2 cellular contexts compared by ENCODE assay signal in the genomic region with DNA sequence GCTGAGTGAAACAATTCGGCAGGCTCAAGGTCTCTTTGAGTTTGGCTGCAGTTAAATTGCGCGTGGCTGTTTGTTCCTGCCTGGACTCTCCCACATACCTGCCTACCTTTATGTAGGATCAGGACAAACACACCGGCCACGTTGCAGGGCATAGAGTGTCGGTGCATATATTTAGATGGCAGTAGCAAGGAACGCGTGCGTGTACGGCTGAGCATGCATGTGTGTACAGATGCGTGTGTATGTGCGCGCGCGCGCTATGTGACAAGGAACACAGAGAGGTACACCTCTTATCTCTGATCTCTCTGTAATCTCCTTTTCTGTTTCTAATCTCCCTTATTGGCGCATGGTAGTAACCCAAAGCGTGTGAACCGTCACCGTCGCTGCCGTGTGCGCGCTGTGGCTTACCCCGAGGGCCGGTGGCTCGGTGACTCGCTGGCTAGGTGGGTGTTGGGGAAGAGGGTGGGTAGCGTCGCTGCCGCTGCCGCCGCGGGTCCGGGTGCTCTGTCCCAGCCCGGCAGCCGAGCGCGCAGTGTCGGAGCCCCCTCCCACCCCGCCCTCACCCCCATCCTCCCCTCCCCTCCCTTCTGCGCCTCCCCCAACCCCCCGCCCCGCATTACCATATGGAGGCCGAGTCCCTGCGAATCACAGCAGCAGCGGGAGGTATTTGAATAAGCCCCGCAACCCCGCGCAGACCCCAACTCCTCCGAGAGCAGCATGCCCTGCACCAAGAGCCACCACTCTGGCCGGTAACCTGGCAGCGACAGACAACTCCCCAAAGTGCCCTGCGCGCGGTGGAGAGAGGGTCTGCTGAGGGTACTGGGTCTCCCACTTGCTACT.
TF ChIP-seq lines count a peak whose summit lies in the region.

No MANE protein-coding gene starts in this region.

TF ChIP-seq in K562, 482 proteins besides CTCF, POLR2A, EP300 and RAD21 (continued from another document):
- TF ChIP-seq, protein P1, sequence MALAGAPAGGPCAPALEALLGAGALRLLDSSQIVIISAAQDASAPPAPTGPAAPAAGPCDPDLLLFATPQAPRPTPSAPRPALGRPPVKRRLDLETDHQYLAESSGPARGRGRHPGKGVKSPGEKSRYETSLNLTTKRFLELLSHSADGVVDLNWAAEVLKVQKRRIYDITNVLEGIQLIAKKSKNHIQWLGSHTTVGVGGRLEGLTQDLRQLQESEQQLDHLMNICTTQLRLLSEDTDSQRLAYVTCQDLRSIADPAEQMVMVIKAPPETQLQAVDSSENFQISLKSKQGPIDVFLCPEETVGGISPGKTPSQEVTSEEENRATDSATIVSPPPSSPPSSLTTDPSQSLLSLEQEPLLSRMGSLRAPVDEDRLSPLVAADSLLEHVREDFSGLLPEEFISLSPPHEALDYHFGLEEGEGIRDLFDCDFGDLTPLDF (CRISPR knock-in tag; IDR thresholded peaks at IDR 0.05), result no peak
- TF ChIP-seq KAT2B (IDR thresholded peaks at IDR 0.05; ENCODE audit: low read depth, low read length) (no peak), ZSCAN29 (IDR thresholded peaks at IDR 0.05) (no peak)
TF ChIP-seq in K562: peak in this region for 1.

TF ChIP-seq in neural cell, 6 proteins besides CTCF, POLR2A, EP300 and RAD21 (continued from another document):
- TF ChIP-seq, protein P2, sequence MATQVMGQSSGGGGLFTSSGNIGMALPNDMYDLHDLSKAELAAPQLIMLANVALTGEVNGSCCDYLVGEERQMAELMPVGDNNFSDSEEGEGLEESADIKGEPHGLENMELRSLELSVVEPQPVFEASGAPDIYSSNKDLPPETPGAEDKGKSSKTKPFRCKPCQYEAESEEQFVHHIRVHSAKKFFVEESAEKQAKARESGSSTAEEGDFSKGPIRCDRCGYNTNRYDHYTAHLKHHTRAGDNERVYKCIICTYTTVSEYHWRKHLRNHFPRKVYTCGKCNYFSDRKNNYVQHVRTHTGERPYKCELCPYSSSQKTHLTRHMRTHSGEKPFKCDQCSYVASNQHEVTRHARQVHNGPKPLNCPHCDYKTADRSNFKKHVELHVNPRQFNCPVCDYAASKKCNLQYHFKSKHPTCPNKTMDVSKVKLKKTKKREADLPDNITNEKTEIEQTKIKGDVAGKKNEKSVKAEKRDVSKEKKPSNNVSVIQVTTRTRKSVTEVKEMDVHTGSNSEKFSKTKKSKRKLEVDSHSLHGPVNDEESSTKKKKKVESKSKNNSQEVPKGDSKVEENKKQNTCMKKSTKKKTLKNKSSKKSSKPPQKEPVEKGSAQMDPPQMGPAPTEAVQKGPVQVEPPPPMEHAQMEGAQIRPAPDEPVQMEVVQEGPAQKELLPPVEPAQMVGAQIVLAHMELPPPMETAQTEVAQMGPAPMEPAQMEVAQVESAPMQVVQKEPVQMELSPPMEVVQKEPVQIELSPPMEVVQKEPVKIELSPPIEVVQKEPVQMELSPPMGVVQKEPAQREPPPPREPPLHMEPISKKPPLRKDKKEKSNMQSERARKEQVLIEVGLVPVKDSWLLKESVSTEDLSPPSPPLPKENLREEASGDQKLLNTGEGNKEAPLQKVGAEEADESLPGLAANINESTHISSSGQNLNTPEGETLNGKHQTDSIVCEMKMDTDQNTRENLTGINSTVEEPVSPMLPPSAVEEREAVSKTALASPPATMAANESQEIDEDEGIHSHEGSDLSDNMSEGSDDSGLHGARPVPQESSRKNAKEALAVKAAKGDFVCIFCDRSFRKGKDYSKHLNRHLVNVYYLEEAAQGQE (IDR thresholded peaks at IDR 0.05; ENCODE audit: borderline replicate concordance), result peak; percentile 96
- peak; percentile 92 for TF ChIP-seq TAF1 (IDR thresholded peaks at IDR 0.05; ENCODE audit: low read depth)
TF ChIP-seq in neural cell: peak in this region for 5.
